In genomic region chr12:15558915-15559528, GRCh38 we compare ENCODE assay signal across 17 cellular contexts.
DNase-seq lines count a peak whose midpoint lies in the region; ATAC-seq and TF ChIP-seq lines count a peak whose summit lies in the region.
"Had no signal": no experiment of that assay in that cellular context is flagged by ENCODE, and none has a peak within 500 bp of the region (broad histone marks: within the 10 kb centered on the region; RNA-seq: fewer than 3 reads in every experiment).

No MANE protein-coding gene starts in this region.

- peaks cover 0 to 7% (median 0%) of the 10 kb centered on the region in 9 donors for H3K36me3 ChIP-seq in heart left ventricle

- H3K27ac Mint-ChIP-seq in nephron: peak overlapping the region; percentile 46 to 55 (median 55)
- H3K27ac Mint-ChIP-seq: activated CD4-positive, alpha-beta T cell treated with anti-CD3 and anti-CD28 coated beads, Interleukin-2, amount 10 ng/mL, durations not matched to agents 7 days and 5 days; natural killer cell had no signal

- ATAC-seq in heart left ventricle (no peak), GM18511 (IDR thresholded peaks at IDR 0.05; ENCODE audit: unreplicated experiment) (no peak)
- ATAC-seq: natural killer cell had no signal

- no peaks in the 10 kb centered on the region for H3K9me3 ChIP-seq in heart left ventricle

- H3K27ac ChIP-seq in heart left ventricle: no peak overlapping the region

- H3K4me1 ChIP-seq in heart left ventricle: peaks cover 0 to 38% (median 0%) of the 10 kb centered on the region in 12 donors

- intact Hi-C loops in heart left ventricle (cut with DNase I): no loop called here

- H3K4me3 ChIP-seq in choroid plexus epithelial cell (ENCODE audit: low read depth, low read length): no peak overlapping the region
- H3K4me3 ChIP-seq in heart left ventricle: no peak overlapping the region

- no peaks in the 10 kb centered on the region for H3K9me3 Mint-ChIP-seq in nephron
- H3K9me3 Mint-ChIP-seq: natural killer cell had no signal

- TF ChIP-seq CTCF in choroid plexus epithelial cell (conservative IDR thresholded peaks at IDR 0.05; ENCODE audit: low read depth, low read length) (no peak), nephron (IDR thresholded peaks at IDR 0.05; ENCODE audit: unreplicated experiment in 3 of 3) (no peak), heart left ventricle (IDR thresholded peaks at IDR 0.05) (no peak)

- peaks cover 32% of the 10 kb centered on the region for H3K4me1 Mint-ChIP-seq in nephron

- DNase-seq in EL (peak; percentile 82), LHCN-M2 (ENCODE audit: low read depth) (peak; percentile 88), choroid plexus epithelial cell (ENCODE audit: low read depth) (peak; percentile 34), NCI-H2029 treated with DMSO at 0.1 percent for 48 hours (lab: John Stamatoyannopoulos, UW) (no peak), DMS 273 (lab: John Stamatoyannopoulos, UW; ENCODE audit: unreplicated experiment) (no peak), heart left ventricle (no peak)
- DNase-seq: activated CD4-positive, alpha-beta T cell treated with anti-CD3 and anti-CD28 coated beads, Interleukin-2, amount 10 ng/mL, durations not matched to agents 7 days and 5 days; activated gamma-delta T cell treated with Interleukin-2 at 50 U/mL for 16 hours; cerebellar nuclear complex; DMS 273 treated with DMSO at 0.1 percent for 48 hours; Karpas-422; natural killer cell; NCI-H1930; NK-92 treated with Interleukin-12 subunit alpha and Interleukin-12 subunit beta, amount 100 ng/mL, for 24 hours; small intestine had no signal

- peaks cover 3% of the 10 kb centered on the region for H3K36me3 Mint-ChIP-seq in nephron (ENCODE audit: low read depth)
- H3K36me3 Mint-ChIP-seq: natural killer cell had no signal

- no peaks in the 10 kb centered on the region for H3K27me3 Mint-ChIP-seq in nephron (ENCODE audit: low read depth)
- H3K27me3 Mint-ChIP-seq: activated CD4-positive, alpha-beta T cell treated with anti-CD3 and anti-CD28 coated beads, Interleukin-2, amount 10 ng/mL, durations not matched to agents 7 days and 5 days had no signal

- no peaks in the 10 kb centered on the region for H3K27me3 ChIP-seq in heart left ventricle

- TF ChIP-seq POLR2A in heart left ventricle (IDR thresholded peaks at IDR 0.05): no peak

- 73 to 80% (median 79%) methylated on average over 2 of the region's 2 CpGs for WGBS in heart left ventricle, 4 donors

- no peak overlapping the region for H3K4me3 Mint-ChIP-seq in nephron
- H3K4me3 Mint-ChIP-seq: activated CD4-positive, alpha-beta T cell treated with anti-CD3 and anti-CD28 coated beads, Interleukin-2, amount 10 ng/mL, durations not matched to agents 7 days and 5 days; natural killer cell had no signal

Comparison
In these comparisons a context has a peak if more than half of its experiments do, and no peak if none do; other contexts are left out.
1. DNase-seq: peak in EL (single experiment), LHCN-M2 (single experiment) and choroid plexus epithelial cell (single experiment); none in NCI-H2029 treated with DMSO at 0.1 percent for 48 hours (single experiment), DMS 273 (single experiment) and heart left ventricle (0 of 5).